Comparison of ENCODE assay signal across 15 cellular contexts in the genomic region with DNA sequence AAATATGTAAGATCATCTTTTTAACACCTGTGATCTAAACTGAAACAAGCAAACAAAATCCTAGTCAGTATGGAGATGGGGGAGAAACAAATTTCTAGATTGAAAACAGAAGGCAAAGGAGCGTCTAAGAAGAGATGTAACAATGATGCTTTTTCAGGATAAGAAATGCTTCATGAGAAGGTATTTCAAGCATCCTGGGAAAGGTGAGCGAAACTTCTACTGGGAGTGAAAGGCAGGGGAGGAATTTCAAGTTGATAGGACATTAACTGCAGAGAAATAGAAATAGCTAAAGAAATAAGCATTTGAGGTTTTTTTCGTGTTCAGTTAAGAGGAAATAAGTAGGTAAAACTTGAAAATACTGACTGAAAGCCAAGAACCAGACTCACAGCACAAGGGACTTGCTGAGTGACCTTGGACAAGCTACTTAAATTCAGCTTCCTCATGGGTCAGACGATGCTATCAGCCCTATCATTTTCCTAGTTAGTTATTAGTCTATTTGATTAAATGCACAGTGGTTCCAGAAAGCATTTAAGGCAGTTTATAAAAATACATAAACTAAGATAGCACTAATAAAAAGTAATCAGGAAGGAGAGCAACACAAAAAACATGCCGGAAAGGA.
A peak's percentile ranks its signal among the peaks of the same experiment; 100 is the strongest.
DNase-seq lines count a peak whose midpoint lies in the region; ATAC-seq and TF ChIP-seq lines count a peak whose summit lies in the region.
"Had no signal": no experiment of that assay in that cellular context is flagged by ENCODE, and none has a peak within 500 bp of the region (broad histone marks: within the 10 kb centered on the region; RNA-seq: fewer than 3 reads in every experiment).

No MANE protein-coding gene starts in this region.

- H3K9me3 Mint-ChIP-seq in brain (no peaks in the 10 kb centered on the region), mesothelial cell of epicardium (no peaks in the 10 kb centered on the region), type B pancreatic cell (no peaks in the 10 kb centered on the region)

- no peak overlapping the region for H3K27ac ChIP-seq in testis

- intact Hi-C loops in testis (cut with DNase I; ENCODE audit: low total_unique reads), result no loop called here

- no peaks in the 10 kb centered on the region for H3K27me3 ChIP-seq in testis
- H3K27me3 ChIP-seq: Peyer's patch had no signal

- no peaks in the 10 kb centered on the region for H3K27me3 Mint-ChIP-seq in brain
- no peaks in the 10 kb centered on the region for H3K27me3 Mint-ChIP-seq in mesothelial cell of epicardium (ENCODE audit: low read depth)
- H3K27me3 Mint-ChIP-seq in type B pancreatic cell, result no peaks in the 10 kb centered on the region

- H3K4me1 Mint-ChIP-seq in brain (peaks cover 73% of the 10 kb centered on the region), mesothelial cell of epicardium (peaks cover 56% of the 10 kb centered on the region), type B pancreatic cell (ENCODE audit: unreplicated experiment) (peaks cover 35% of the 10 kb centered on the region)

- TF ChIP-seq POLR2A in testis (IDR thresholded peaks at IDR 0.05), result no peak

- no peaks in the 10 kb centered on the region for H3K36me3 ChIP-seq in testis (ENCODE audit: low read depth, missing control alignments)
- H3K36me3 ChIP-seq: Peyer's patch had no signal

- ATAC-seq in GM21528 (IDR thresholded peaks at IDR 0.05; ENCODE audit: low FRiP score, unreplicated experiment), result no peak
- ATAC-seq in GM18907 (IDR thresholded peaks at IDR 0.05; ENCODE audit: unreplicated experiment), result no peak
- ATAC-seq: K562 had no signal

- peaks cover 11% of the 10 kb centered on the region for H3K4me1 ChIP-seq in testis
- H3K4me1 ChIP-seq: Peyer's patch had no signal

- TF ChIP-seq CTCF in brain (conservative IDR thresholded peaks at IDR 0.05), result no peak
- TF ChIP-seq CTCF in mesothelial cell of epicardium (IDR thresholded peaks at IDR 0.05; ENCODE audit: unreplicated experiment), result no peak
- no peak for TF ChIP-seq CTCF in type B pancreatic cell (conservative IDR thresholded peaks at IDR 0.05)
- TF ChIP-seq CTCF in testis (IDR thresholded peaks at IDR 0.05), result no peak

- peak; percentile 19 for DNase-seq in NCI-H146 (lab: John Stamatoyannopoulos, UW)
- no peak for DNase-seq in NCI-H146 treated with DMSO at 0.1 percent for 48 hours (lab: John Stamatoyannopoulos, UW; ENCODE audit: unreplicated experiment)
- DNase-seq in mesothelial cell of epicardium (ENCODE audit: low spot score in 2 of 2, unreplicated experiment in 2 of 2), result no peak
- DNase-seq in type B pancreatic cell (ENCODE audit: extremely low spot score, unreplicated experiment), result no peak
- no peak for DNase-seq in testis
- DNase-seq: COR-L47, DMS53, NCI-H1694, NCI-H510A treated with DMSO at 0.1 percent for 48 hours, Peyer's patch, SHP77 treated with DMSO at 0.1 percent for 48 hours had no signal

- H3K36me3 Mint-ChIP-seq in brain (no peaks in the 10 kb centered on the region), mesothelial cell of epicardium (no peaks in the 10 kb centered on the region), type B pancreatic cell (peaks cover 4% of the 10 kb centered on the region)

- 55 to 61% methylated on average over 5 of the region's 5 CpGs for WGBS in testis, 2 donors

- H3K4me3 Mint-ChIP-seq in brain, result peak overlapping the region in 1 of 5 experiments; percentile 78
- H3K4me3 Mint-ChIP-seq in mesothelial cell of epicardium, result no peak overlapping the region
- H3K4me3 Mint-ChIP-seq in type B pancreatic cell, result no peak overlapping the region

- no peak overlapping the region for H3K4me3 ChIP-seq in testis
- H3K4me3 ChIP-seq: K562, Peyer's patch had no signal

- H3K9me3 ChIP-seq in testis, result no peaks in the 10 kb centered on the region
- H3K9me3 ChIP-seq: Peyer's patch had no signal

- H3K27ac Mint-ChIP-seq in brain (peak overlapping the region in 4 of 5 experiments; percentile 11 to 99 (median 79)), mesothelial cell of epicardium (peak overlapping the region; percentile 87), type B pancreatic cell (peak overlapping the region; percentile 52)
